Comparison of ENCODE assay signal across 22 cellular contexts in the genomic region with DNA sequence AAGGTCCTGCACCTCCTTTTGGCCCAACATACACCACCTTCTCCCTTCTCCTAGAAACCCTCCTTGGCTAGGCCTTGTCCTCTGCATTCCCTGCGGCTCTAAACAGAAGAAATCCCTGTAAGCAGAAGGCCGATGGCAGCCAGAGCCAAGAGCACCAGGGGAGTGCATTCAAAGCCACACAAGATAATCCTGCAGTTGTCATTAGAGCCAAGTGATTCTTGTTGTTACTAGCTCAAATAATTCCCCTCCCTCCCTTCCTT. TPM values are rescaled to one million over a fixed set of nuclear protein-coding genes. Genes with fewer than 3 reads are reported as not detected.
A peak's percentile ranks its signal among the peaks of the same experiment; 100 is the strongest.
DNase-seq lines count a peak whose midpoint lies in the region; ATAC-seq, FAIRE-seq and TF ChIP-seq lines count a peak whose summit lies in the region.
"Had no signal": no experiment of that assay in that cellular context is flagged by ENCODE, and none has a peak within 500 bp of the region (broad histone marks: within the 10 kb centered on the region; RNA-seq: fewer than 3 reads in every experiment).

No MANE protein-coding gene starts in this region.

- TF ChIP-seq EP300 in HepG2 (IDR thresholded peaks at IDR 0.05; ENCODE audit: low read depth in 2 of 2, low read length in 2 of 2) (no peak), HepG2 (CRISPR knock-in tag; IDR thresholded peaks at IDR 0.05; ENCODE audit: borderline replicate concordance) (no peak)

- intact Hi-C loops in HepG2 (cut with micrococcal nuclease; ENCODE audit: unreplicated experiment) (loop anchor here (2.0 to 10.0 kb wide), 3 partner anchors 39 to 189 kb away; a partner anchor contains a TSS), right lobe of liver (cut with DNase I) (no loop called here)

- no TSS peak for BruUV-seq in HepG2 (replicated peaks; lab: Mats Ljungman, UMichigan)

- TF ChIP-seq CTCF in HepG2 (CRISPR knock-in tag; IDR thresholded peaks at IDR 0.05) (no peak), right lobe of liver (IDR thresholded peaks at IDR 0.05) (no peak), BE2C (IDR thresholded peaks at IDR 0.05; ENCODE audit: low read depth, low read length) (no peak)

- no peak for ATAC-seq in HepG2
- ATAC-seq in right lobe of liver: no peak
- no peak for ATAC-seq in activated CD8-positive, alpha-beta T cell treated with anti-CD3 and anti-CD28 coated beads, Interleukin-2, amount 10 ng/mL, durations not matched to agents 7 days and 5 days
- ATAC-seq in naive B cell (ENCODE audit: low read depth in 2 of 2): no peak
- no peak for ATAC-seq in GM19023 (IDR thresholded peaks at IDR 0.05; ENCODE audit: unreplicated experiment)
- ATAC-seq in GM19395 (IDR thresholded peaks at IDR 0.05; ENCODE audit: unreplicated experiment): no peak

- H3K4me3 ChIP-seq in HepG2 (replicated peaks in 1 of 3; ENCODE audit: insufficient read depth in 1 of 3, low read depth in 2 of 3, low read length in 3 of 3): no peak overlapping the region
- no peak overlapping the region for H3K4me3 ChIP-seq in right lobe of liver
- no peak overlapping the region for H3K4me3 ChIP-seq in BE2C (ENCODE audit: low read depth, low read length)
- H3K4me3 ChIP-seq: coronary artery, HAP-1, ovary, sigmoid colon, suprapubic skin had no signal

- H4K20me1 ChIP-seq in HepG2 (ENCODE audit: insufficient read depth, low read length): no peaks in the 10 kb centered on the region

- peaks cover 0 to 24% of the 10 kb centered on the region in 2 experiments; a peak in 4 of 5 replicates for H3K27me3 ChIP-seq in HepG2 (ENCODE audit: control insufficient read depth in 1 of 2, insufficient read depth in 2 of 2, low read length in 2 of 2)
- H3K27me3 ChIP-seq in right lobe of liver: no peaks in the 10 kb centered on the region
- H3K27me3 ChIP-seq in BE2C: peaks cover 4% of the 10 kb centered on the region; the same call in 1 of the 2 replicates
- H3K27me3 ChIP-seq: ovary had no signal

- POLR2A ChIA-PET in HepG2 (lab: Yijun Ruan, JAX): interaction anchor here (1.0 to 11.4 kb wide), 4 partner anchors 22 to 364 kb away, joined by 3 to 275 read pairs (median 48); a partner anchor contains a TSS
- POLR2A ChIA-PET in activated CD8-positive, alpha-beta T cell treated with anti-CD3 and anti-CD28 coated beads, Interleukin-2, amount 10 ng/mL, durations not matched to agents 7 days and 5 days (lab: Charles Lee): interaction anchor here (2.5 to 6.9 kb wide), 2 partner anchors 34 to 36 kb away, joined by 20 to 46 read pairs; a partner anchor contains a TSS

- 56% methylated on average over 2 of the region's 2 CpGs for WGBS in HepG2 (ENCODE audit: low lambda C conversion rate)
- WGBS in right lobe of liver (ENCODE audit: insufficient coverage, low coverage, low lambda C conversion rate, missing lambda C conversion rate): no CpG with 5 or more reads among the region's 2 CpGs

- no peak overlapping the region for H3K27ac ChIP-seq in HepG2 (ENCODE audit: extremely low read length, insufficient read depth, low read length)
- H3K27ac ChIP-seq in right lobe of liver: no peak overlapping the region
- H3K27ac ChIP-seq: coronary artery, ovary, sigmoid colon, suprapubic skin had no signal

- CTCF ChIA-PET in HepG2 (lab: Yijun Ruan, JAX; ENCODE audit: low intra/inter-chr PET ratio, low total read pairs): no interaction called here
- CTCF ChIA-PET in activated CD8-positive, alpha-beta T cell treated with anti-CD3 and anti-CD28 coated beads, Interleukin-2, amount 10 ng/mL, durations not matched to agents 7 days and 5 days (lab: Charles Lee): interaction anchor here (1.1 to 6.0 kb wide), 5 partner anchors 9 to 569 kb away, joined by 3 to 71 read pairs (median 29); a partner anchor contains a TSS

- no peak for TF ChIP-seq RAD21 in HepG2 (CRISPR knock-in tag; IDR thresholded peaks at IDR 0.05)

- DNase-seq in HepG2 (ENCODE audit: low spot score) (no peak), right lobe of liver (no peak), naive B cell (no peak), BE2C (no peak)
- no peak for DNase-seq in activated CD8-positive, alpha-beta T cell treated with anti-CD3 and anti-CD28 coated beads, Interleukin-2, amount 10 ng/mL, durations not matched to agents 7 days and 5 days
- DNase-seq: activated CD4-positive, alpha-beta T cell treated with anti-CD3 and anti-CD28 coated beads for 4 hours; foreskin melanocyte; KG1; midbrain; NCI-H1092; NCI-H526 treated with DMSO at 0.1 percent for 48 hours; SIG-M5; sigmoid colon; stimulated activated CD4-positive, alpha-beta T cell treated with anti-CD3 and anti-CD28 coated beads, Interleukin-1b, Interleukin-23, amount 100 ng/mL, for 48 hours; T-helper 9 cell had no signal

- H3K9me3 ChIP-seq in HepG2 (ENCODE audit: low read length) (no peaks in the 10 kb centered on the region), right lobe of liver (no peaks in the 10 kb centered on the region), BE2C (no peaks in the 10 kb centered on the region)
- H3K9me3 ChIP-seq: HAP-1, ovary, sigmoid colon, suprapubic skin had no signal

- in situ Hi-C loops in HepG2 (cut with HindIII; ENCODE audit: extremely low pct_ligation_motif_present, low pct_unique_long_range_greater_than_20kb): no loop called here

- no peaks in the 10 kb centered on the region for H3K36me3 Mint-ChIP-seq in activated CD8-positive, alpha-beta T cell treated with anti-CD3 and anti-CD28 coated beads, Interleukin-2, amount 10 ng/mL, durations not matched to agents 7 days and 5 days (ENCODE audit: low read depth)
- H3K36me3 Mint-ChIP-seq in naive B cell: no peaks in the 10 kb centered on the region

- H3K27ac Mint-ChIP-seq in activated CD8-positive, alpha-beta T cell treated with anti-CD3 and anti-CD28 coated beads, Interleukin-2, amount 10 ng/mL, durations not matched to agents 7 days and 5 days: peak overlapping the region; percentile 69
- peak overlapping the region in 2 of 6 donors; percentile 44 to 62 for H3K27ac Mint-ChIP-seq in naive B cell

- TF ChIP-seq POLR2A in HepG2 (IDR thresholded peaks at IDR 0.05; ENCODE audit: insufficient read depth in 1 of 2, low read depth in 2 of 2, low read length in 2 of 2) (no peak), right lobe of liver (IDR thresholded peaks at IDR 0.05) (no peak)

- no peak overlapping the region for H3K4me2 ChIP-seq in HepG2 (ENCODE audit: low read depth, low read length)

- FAIRE-seq in HepG2 (lab: Jason Lieb, UNC): no peak

- no peaks in the 10 kb centered on the region for H3K36me3 ChIP-seq in HepG2 (replicated peaks in 1 of 2; ENCODE audit: control insufficient read depth in 1 of 2, insufficient read depth in 2 of 2, low read length in 2 of 2)
- H3K36me3 ChIP-seq in right lobe of liver: no peaks in the 10 kb centered on the region
- H3K36me3 ChIP-seq in BE2C: no peaks in the 10 kb centered on the region
- H3K36me3 ChIP-seq: HAP-1, ovary, sigmoid colon, suprapubic skin had no signal

- peak overlapping the region; percentile 36 for H3K4me3 Mint-ChIP-seq in activated CD8-positive, alpha-beta T cell treated with anti-CD3 and anti-CD28 coated beads, Interleukin-2, amount 10 ng/mL, durations not matched to agents 7 days and 5 days
- peak overlapping the region; percentile 44 to 87 (median 76) for H3K4me3 Mint-ChIP-seq in naive B cell

- peaks cover 57% of the 10 kb centered on the region for H3K4me1 ChIP-seq in HepG2 (ENCODE audit: insufficient read depth, low read length)
- peaks cover 0 to 18% (median 9%) of the 10 kb centered on the region in 4 donors for H3K4me1 ChIP-seq in right lobe of liver
- H3K4me1 ChIP-seq in BE2C: peaks cover 14% of the 10 kb centered on the region

- H3K4me1 Mint-ChIP-seq in activated CD8-positive, alpha-beta T cell treated with anti-CD3 and anti-CD28 coated beads, Interleukin-2, amount 10 ng/mL, durations not matched to agents 7 days and 5 days (ENCODE audit: low read depth): peaks cover 19% of the 10 kb centered on the region
- H3K4me1 Mint-ChIP-seq in naive B cell: peaks cover 6 to 22% (median 12%) of the 10 kb centered on the region in 3 donors

- H2AFZ ChIP-seq in HepG2 (ENCODE audit: low read length): no peak overlapping the region

- H3K9me3 Mint-ChIP-seq in activated CD8-positive, alpha-beta T cell treated with anti-CD3 and anti-CD28 coated beads, Interleukin-2, amount 10 ng/mL, durations not matched to agents 7 days and 5 days (ENCODE audit: insufficient read depth): no peaks in the 10 kb centered on the region
- H3K9me3 Mint-ChIP-seq in naive B cell: no peaks in the 10 kb centered on the region

- H3K27me3 Mint-ChIP-seq in activated CD8-positive, alpha-beta T cell treated with anti-CD3 and anti-CD28 coated beads, Interleukin-2, amount 10 ng/mL, durations not matched to agents 7 days and 5 days (ENCODE audit: low read depth): peaks cover 11% of the 10 kb centered on the region
- peaks cover 6 to 20% (median 19%) of the 10 kb centered on the region in 3 donors for H3K27me3 Mint-ChIP-seq in naive B cell

- no peaks in the 10 kb centered on the region for H3K79me2 ChIP-seq in HepG2 (ENCODE audit: insufficient read depth, low read length)

- H3K9ac ChIP-seq in HepG2 (ENCODE audit: insufficient read depth, low read depth, low read length): no peak overlapping the region

RNA-seq across cellular contexts. Expression of a gene that starts 6.0 kb away (rescaled TPM):
- total RNA-seq in HepG2 (2016; rRNA removed; fragmentation: Illumina TruSeq; extraction: Trizol): 1.1 and 1.5 TPM in 2 replicates
- 2.5 and 3.6 TPM in 2 replicates for total RNA-seq in HepG2 (2016; cell fraction: cytosol; rRNA removed; fragmentation: Illumina TruSeq; extraction: Trizol; ENCODE audit: low read depth)
- 0.79 and 2.2 TPM in 2 replicates for total RNA-seq in HepG2 (2016; cell fraction: insoluble cytoplasmic fraction; rRNA removed; fragmentation: Illumina TruSeq; extraction: Trizol)
- total RNA-seq in HepG2 (2016; cell fraction: membrane; rRNA removed; fragmentation: Illumina TruSeq; extraction: Trizol): 3.2 and 4.8 TPM in 2 replicates
- total RNA-seq in HepG2 (2016; cell fraction: nucleus; rRNA removed; fragmentation: Illumina TruSeq; extraction: Trizol): 1.1 and 1.8 TPM in 2 replicates
- 2.1 and 2.7 TPM in 2 replicates for polyA plus RNA-seq in HepG2 (2011; rRNA removed)
- 0.95 and 2.1 TPM in 2 replicates for polyA plus RNA-seq in HepG2 (2011; cell fraction: cytosol; rRNA removed)
- 1.9 and 2.8 TPM in 2 replicates for polyA plus RNA-seq in HepG2 (2011; cell fraction: nucleus; rRNA removed)
- polyA plus RNA-seq in HepG2 (2012): 0.71 and 1.5 TPM in 2 replicates
- 2.1 and 2.2 TPM in 2 replicates for polyA plus RNA-seq in HepG2 (2016; cell fraction: cytosol; fragmentation: Illumina TruSeq; extraction: Trizol; ENCODE audit: low read depth)
- 2.1 and 2.5 TPM in 2 replicates for polyA plus RNA-seq in HepG2 (2016; cell fraction: insoluble cytoplasmic fraction; fragmentation: Illumina TruSeq; extraction: Trizol; ENCODE audit: low read depth)
- polyA plus RNA-seq in HepG2 (2016; cell fraction: membrane; fragmentation: Illumina TruSeq; extraction: Trizol; ENCODE audit: low read depth): 0.93 and 4.0 TPM in 2 replicates
- 1.3 and 3.1 TPM in 2 replicates for polyA plus RNA-seq in HepG2 (2016; cell fraction: nucleus; fragmentation: Illumina TruSeq; extraction: Trizol; ENCODE audit: insufficient read depth, low read depth)
- polyA minus RNA-seq in HepG2 (2011; rRNA and poly(A)+ RNA removed; ENCODE audit: low replicate concordance): 0.76 and 9.9 TPM in 2 replicates
- 0.20 and 0.44 TPM in 2 replicates for polyA minus RNA-seq in HepG2 (2011; cell fraction: cytosol; rRNA and poly(A)+ RNA removed)
- 1.3 TPM in 1 of 2 replicates, not detected in the other for polyA minus RNA-seq in HepG2 (2011; cell fraction: nucleus; rRNA and poly(A)+ RNA removed)
- total RNA-seq in right lobe of liver: 1 to 10 TPM in 3 of 6 experiments, under 1 TPM in 3; 0.25 to 1.6 (median 1.0) TPM
- total RNA-seq in activated CD8-positive, alpha-beta T cell treated with anti-CD3 and anti-CD28 coated beads, Interleukin-2, amount 10 ng/mL, durations not matched to agents 7 days and 5 days: 1 to 10 TPM in 1 of 2 experiments, under 1 TPM in 1; 0.95 to 1.3 TPM
- under 1 TPM in 4 of 6 donors, not detected in 2; 0.40 to 0.85 (median 0.64) TPM for polyA plus RNA-seq in naive B cell (ENCODE audit: low read depth in 6 of 6)
- polyA plus RNA-seq in BE2C (2012; ENCODE audit: insufficient read depth, insufficient read length, low read depth): 2.3 TPM
- total RNA-seq: OCI-LY7 had no signal

RNA-seq across cellular contexts. Expression of a gene that starts 8.3 kb away (rescaled TPM):
- total RNA-seq in HepG2 (2016; rRNA removed; fragmentation: Illumina TruSeq; extraction: Trizol) (1.2 and 2.6 TPM in 2 replicates), right lobe of liver (10 to 100 TPM in 4 of 6 experiments, 1 to 10 TPM in 2; 5.6 to 20.0 (median 13.1) TPM)
- 0.18 and 0.20 TPM in 2 replicates for total RNA-seq in HepG2 (2016; cell fraction: cytosol; rRNA removed; fragmentation: Illumina TruSeq; extraction: Trizol; ENCODE audit: low read depth)
- 1.4 and 2.9 TPM in 2 replicates for total RNA-seq in HepG2 (2016; cell fraction: insoluble cytoplasmic fraction; rRNA removed; fragmentation: Illumina TruSeq; extraction: Trizol)
- 0.65 and 0.99 TPM in 2 replicates for total RNA-seq in HepG2 (2016; cell fraction: membrane; rRNA removed; fragmentation: Illumina TruSeq; extraction: Trizol)
- total RNA-seq in HepG2 (2016; cell fraction: nucleus; rRNA removed; fragmentation: Illumina TruSeq; extraction: Trizol): 3.0 and 3.8 TPM in 2 replicates
- polyA plus RNA-seq in HepG2 (2011; rRNA removed) (7.2 and 20.0 TPM in 2 replicates), naive B cell (ENCODE audit: low read depth in 6 of 6) (under 1 TPM in 1 of 6 donors, not detected in 5; 0.40 TPM)
- polyA plus RNA-seq in HepG2 (2011; cell fraction: cytosol; rRNA removed): 11.2 and 11.7 TPM in 2 replicates
- polyA plus RNA-seq in HepG2 (2011; cell fraction: nucleus; rRNA removed): 8.1 and 15.7 TPM in 2 replicates
- polyA plus RNA-seq in HepG2 (2012): 12.5 and 34.4 TPM in 2 replicates
- polyA plus RNA-seq in HepG2 (2016; cell fraction: cytosol; fragmentation: Illumina TruSeq; extraction: Trizol; ENCODE audit: low read depth): 0.41 and 0.50 TPM in 2 replicates
- polyA plus RNA-seq in HepG2 (2016; cell fraction: insoluble cytoplasmic fraction; fragmentation: Illumina TruSeq; extraction: Trizol; ENCODE audit: low read depth): 1.6 and 1.8 TPM in 2 replicates
- 0.51 and 0.63 TPM in 2 replicates for polyA plus RNA-seq in HepG2 (2016; cell fraction: membrane; fragmentation: Illumina TruSeq; extraction: Trizol; ENCODE audit: low read depth)
- 6.6 and 8.0 TPM in 2 replicates for polyA plus RNA-seq in HepG2 (2016; cell fraction: nucleus; fragmentation: Illumina TruSeq; extraction: Trizol; ENCODE audit: insufficient read depth, low read depth)
- 0.58 and 12.5 TPM in 2 replicates for polyA minus RNA-seq in HepG2 (2011; rRNA and poly(A)+ RNA removed; ENCODE audit: low replicate concordance)
- 5.5 and 9.5 TPM in 2 replicates for polyA minus RNA-seq in HepG2 (2011; cell fraction: cytosol; rRNA and poly(A)+ RNA removed)
- polyA minus RNA-seq in HepG2 (2011; cell fraction: nucleus; rRNA and poly(A)+ RNA removed): 0.77 and 2.7 TPM in 2 replicates
- not detected for total RNA-seq in activated CD8-positive, alpha-beta T cell treated with anti-CD3 and anti-CD28 coated beads, Interleukin-2, amount 10 ng/mL, durations not matched to agents 7 days and 5 days
- polyA plus RNA-seq in BE2C (2012; ENCODE audit: insufficient read depth, insufficient read length, low read depth): 27.5 TPM
- total RNA-seq: OCI-LY7 had no signal

RNA-seq across cellular contexts. Expression of a gene that starts 26.4 kb away (rescaled TPM):
- total RNA-seq in HepG2 (2016; rRNA removed; fragmentation: Illumina TruSeq; extraction: Trizol) (69.5 and 79.0 TPM in 2 replicates), right lobe of liver (10 to 100 TPM; 20.4 to 29.9 (median 25.2) TPM)
- total RNA-seq in HepG2 (2016; cell fraction: cytosol; rRNA removed; fragmentation: Illumina TruSeq; extraction: Trizol; ENCODE audit: low read depth): 35.7 and 36.8 TPM in 2 replicates
- 66.0 and 82.2 TPM in 2 replicates for total RNA-seq in HepG2 (2016; cell fraction: insoluble cytoplasmic fraction; rRNA removed; fragmentation: Illumina TruSeq; extraction: Trizol)
- total RNA-seq in HepG2 (2016; cell fraction: membrane; rRNA removed; fragmentation: Illumina TruSeq; extraction: Trizol): 28.5 and 33.0 TPM in 2 replicates
- 42.9 and 51.1 TPM in 2 replicates for total RNA-seq in HepG2 (2016; cell fraction: nucleus; rRNA removed; fragmentation: Illumina TruSeq; extraction: Trizol)
- polyA plus RNA-seq in HepG2 (2011; rRNA removed) (84.2 and 85.3 TPM in 2 replicates), naive B cell (ENCODE audit: low read depth in 6 of 6) (10 to 100 TPM; 39.0 to 68.1 (median 51.6) TPM)
- polyA plus RNA-seq in HepG2 (2011; cell fraction: cytosol; rRNA removed): 59.8 and 72.8 TPM in 2 replicates
- 112 and 113 TPM in 2 replicates for polyA plus RNA-seq in HepG2 (2011; cell fraction: nucleus; rRNA removed)
- 49.1 and 52.0 TPM in 2 replicates for polyA plus RNA-seq in HepG2 (2012)
- polyA plus RNA-seq in HepG2 (2016; cell fraction: cytosol; fragmentation: Illumina TruSeq; extraction: Trizol; ENCODE audit: low read depth): 5.9 and 6.1 TPM in 2 replicates
- 58.7 and 63.1 TPM in 2 replicates for polyA plus RNA-seq in HepG2 (2016; cell fraction: insoluble cytoplasmic fraction; fragmentation: Illumina TruSeq; extraction: Trizol; ENCODE audit: low read depth)
- 13.2 and 14.8 TPM in 2 replicates for polyA plus RNA-seq in HepG2 (2016; cell fraction: membrane; fragmentation: Illumina TruSeq; extraction: Trizol; ENCODE audit: low read depth)
- 86.8 and 87.6 TPM in 2 replicates for polyA plus RNA-seq in HepG2 (2016; cell fraction: nucleus; fragmentation: Illumina TruSeq; extraction: Trizol; ENCODE audit: insufficient read depth, low read depth)
- polyA minus RNA-seq in HepG2 (2011; rRNA and poly(A)+ RNA removed; ENCODE audit: low replicate concordance): 37.8 and 50.2 TPM in 2 replicates
- polyA minus RNA-seq in HepG2 (2011; cell fraction: cytosol; rRNA and poly(A)+ RNA removed): 25.3 and 26.2 TPM in 2 replicates
- 37.3 and 44.0 TPM in 2 replicates for polyA minus RNA-seq in HepG2 (2011; cell fraction: nucleus; rRNA and poly(A)+ RNA removed)
- total RNA-seq in activated CD8-positive, alpha-beta T cell treated with anti-CD3 and anti-CD28 coated beads, Interleukin-2, amount 10 ng/mL, durations not matched to agents 7 days and 5 days: 10 to 100 TPM; 58.6 to 63.8 TPM
- 71.8 TPM for polyA plus RNA-seq in BE2C (2012; ENCODE audit: insufficient read depth, insufficient read length, low read depth)

RNA-seq across cellular contexts. Expression of a gene that starts 35.6 kb away (rescaled TPM):
- total RNA-seq in HepG2 (2016; rRNA removed; fragmentation: Illumina TruSeq; extraction: Trizol) (24.9 and 25.2 TPM in 2 replicates), right lobe of liver (10 to 100 TPM; 34.8 to 61.5 (median 41.8) TPM)
- total RNA-seq in HepG2 (2016; cell fraction: cytosol; rRNA removed; fragmentation: Illumina TruSeq; extraction: Trizol; ENCODE audit: low read depth): 25.2 and 38.0 TPM in 2 replicates
- total RNA-seq in HepG2 (2016; cell fraction: insoluble cytoplasmic fraction; rRNA removed; fragmentation: Illumina TruSeq; extraction: Trizol): 21.6 and 21.9 TPM in 2 replicates
- total RNA-seq in HepG2 (2016; cell fraction: membrane; rRNA removed; fragmentation: Illumina TruSeq; extraction: Trizol): 42.8 and 61.6 TPM in 2 replicates
- total RNA-seq in HepG2 (2016; cell fraction: nucleus; rRNA removed; fragmentation: Illumina TruSeq; extraction: Trizol): 12.9 and 14.9 TPM in 2 replicates
- polyA plus RNA-seq in HepG2 (2011; rRNA removed) (42.6 and 54.2 TPM in 2 replicates), naive B cell (ENCODE audit: low read depth in 6 of 6) (10 to 100 TPM; 23.1 to 41.2 (median 27.3) TPM)
- 29.2 and 38.9 TPM in 2 replicates for polyA plus RNA-seq in HepG2 (2011; cell fraction: cytosol; rRNA removed)
- polyA plus RNA-seq in HepG2 (2011; cell fraction: nucleus; rRNA removed): 119 and 127 TPM in 2 replicates
- 36.4 and 39.6 TPM in 2 replicates for polyA plus RNA-seq in HepG2 (2012)
- 61.2 and 88.9 TPM in 2 replicates for polyA plus RNA-seq in HepG2 (2016; cell fraction: cytosol; fragmentation: Illumina TruSeq; extraction: Trizol; ENCODE audit: low read depth)
- 38.3 and 44.6 TPM in 2 replicates for polyA plus RNA-seq in HepG2 (2016; cell fraction: insoluble cytoplasmic fraction; fragmentation: Illumina TruSeq; extraction: Trizol; ENCODE audit: low read depth)
- polyA plus RNA-seq in HepG2 (2016; cell fraction: membrane; fragmentation: Illumina TruSeq; extraction: Trizol; ENCODE audit: low read depth): 82.3 and 100 TPM in 2 replicates
- 34.1 and 38.8 TPM in 2 replicates for polyA plus RNA-seq in HepG2 (2016; cell fraction: nucleus; fragmentation: Illumina TruSeq; extraction: Trizol; ENCODE audit: insufficient read depth, low read depth)
- polyA minus RNA-seq in HepG2 (2011; rRNA and poly(A)+ RNA removed; ENCODE audit: low replicate concordance): 34.7 and 50.5 TPM in 2 replicates
- polyA minus RNA-seq in HepG2 (2011; cell fraction: cytosol; rRNA and poly(A)+ RNA removed): 23.9 and 34.2 TPM in 2 replicates
- 25.6 and 37.4 TPM in 2 replicates for polyA minus RNA-seq in HepG2 (2011; cell fraction: nucleus; rRNA and poly(A)+ RNA removed)
- total RNA-seq in activated CD8-positive, alpha-beta T cell treated with anti-CD3 and anti-CD28 coated beads, Interleukin-2, amount 10 ng/mL, durations not matched to agents 7 days and 5 days: 10 to 100 TPM; 38.9 TPM
- 77.0 TPM for polyA plus RNA-seq in BE2C (2012; ENCODE audit: insufficient read depth, insufficient read length, low read depth)

RNA-seq across cellular contexts. Expression of a gene that starts 36.1 kb away (rescaled TPM):
- total RNA-seq in HepG2 (2016; rRNA removed; fragmentation: Illumina TruSeq; extraction: Trizol) (64.8 and 68.1 TPM in 2 replicates), right lobe of liver (10 to 100 TPM; 18.7 to 69.7 (median 40.4) TPM)
- total RNA-seq in HepG2 (2016; cell fraction: cytosol; rRNA removed; fragmentation: Illumina TruSeq; extraction: Trizol; ENCODE audit: low read depth): 132 and 135 TPM in 2 replicates
- 65.7 and 69.2 TPM in 2 replicates for total RNA-seq in HepG2 (2016; cell fraction: insoluble cytoplasmic fraction; rRNA removed; fragmentation: Illumina TruSeq; extraction: Trizol)
- 107 and 110 TPM in 2 replicates for total RNA-seq in HepG2 (2016; cell fraction: membrane; rRNA removed; fragmentation: Illumina TruSeq; extraction: Trizol)
- total RNA-seq in HepG2 (2016; cell fraction: nucleus; rRNA removed; fragmentation: Illumina TruSeq; extraction: Trizol): 164 and 176 TPM in 2 replicates
- polyA plus RNA-seq in HepG2 (2011; rRNA removed) (168 and 176 TPM in 2 replicates), naive B cell (ENCODE audit: low read depth in 6 of 6) (100 to 1,000 TPM in 5 of 6 donors, 10 to 100 TPM in 1; 79.0 to 177 (median 145) TPM)
- polyA plus RNA-seq in HepG2 (2011; cell fraction: cytosol; rRNA removed): 81.1 and 83.9 TPM in 2 replicates
- polyA plus RNA-seq in HepG2 (2011; cell fraction: nucleus; rRNA removed): 401 and 461 TPM in 2 replicates
- 485 and 576 TPM in 2 replicates for polyA plus RNA-seq in HepG2 (2012)
- polyA plus RNA-seq in HepG2 (2016; cell fraction: cytosol; fragmentation: Illumina TruSeq; extraction: Trizol; ENCODE audit: low read depth): 70.9 and 79.9 TPM in 2 replicates
- polyA plus RNA-seq in HepG2 (2016; cell fraction: insoluble cytoplasmic fraction; fragmentation: Illumina TruSeq; extraction: Trizol; ENCODE audit: low read depth): 475 and 565 TPM in 2 replicates
- polyA plus RNA-seq in HepG2 (2016; cell fraction: membrane; fragmentation: Illumina TruSeq; extraction: Trizol; ENCODE audit: low read depth): 78.4 and 96.5 TPM in 2 replicates
- 1,051 and 1,103 TPM in 2 replicates for polyA plus RNA-seq in HepG2 (2016; cell fraction: nucleus; fragmentation: Illumina TruSeq; extraction: Trizol; ENCODE audit: insufficient read depth, low read depth)
- polyA minus RNA-seq in HepG2 (2011; rRNA and poly(A)+ RNA removed; ENCODE audit: low replicate concordance): 149 and 213 TPM in 2 replicates
- polyA minus RNA-seq in HepG2 (2011; cell fraction: cytosol; rRNA and poly(A)+ RNA removed): 117 and 135 TPM in 2 replicates
- 379 and 413 TPM in 2 replicates for polyA minus RNA-seq in HepG2 (2011; cell fraction: nucleus; rRNA and poly(A)+ RNA removed)
- 100 to 1,000 TPM; 536 to 569 TPM for total RNA-seq in activated CD8-positive, alpha-beta T cell treated with anti-CD3 and anti-CD28 coated beads, Interleukin-2, amount 10 ng/mL, durations not matched to agents 7 days and 5 days
- polyA plus RNA-seq in BE2C (2012; ENCODE audit: insufficient read depth, insufficient read length, low read depth): 509 TPM
